In genomic region chr5:102115736-102116135, GRCh38 we compare ENCODE assay signal across 9 cellular contexts.
"Had no signal": no experiment of that assay in that cellular context is flagged by ENCODE, and none has a peak within 500 bp of the region (broad histone marks: within the 10 kb centered on the region; RNA-seq: fewer than 3 reads in every experiment).

No MANE protein-coding gene starts in this region.

- H3K9me3 ChIP-seq: HAP-1 had no signal

- H2AFZ ChIP-seq: GM23248, GM23338 had no signal

- H3K4me2 ChIP-seq: GM23338 had no signal

- H3K27ac ChIP-seq: GM23248 had no signal

- DNase-seq: GM23248, GOT3, H7, H9, HCEC 1CT, HFFc6 had no signal

- H3K36me3 ChIP-seq: HAP-1 had no signal

- H3K4me1 ChIP-seq: HAP-1 had no signal

- H3K9ac ChIP-seq: GM23248 had no signal

- ATAC-seq: HCT116 had no signal

- H3K4me3 ChIP-seq: GM23248, GM23338, HAP-1 had no signal
